Comparison of ENCODE assay signal across 15 cellular contexts in the genomic region with DNA sequence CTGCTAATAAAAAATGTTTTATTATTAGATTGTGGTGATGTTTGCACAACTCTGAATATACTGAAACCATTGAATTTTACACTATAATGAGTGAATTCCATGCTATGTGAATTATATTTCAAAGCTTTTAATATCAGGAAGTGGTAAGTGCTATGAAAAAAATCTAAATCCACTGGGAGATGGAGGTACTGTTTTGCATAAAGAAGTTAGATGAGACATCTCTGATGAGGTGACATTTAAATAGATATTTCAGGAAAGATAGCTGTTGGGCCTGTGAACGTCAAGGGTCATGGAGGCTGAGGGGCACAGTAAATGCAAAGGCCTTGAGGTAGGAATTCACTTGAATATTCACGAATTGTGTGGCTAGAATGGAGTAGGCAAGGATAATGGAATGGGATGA. TPM values are rescaled to one million over a fixed set of nuclear protein-coding genes. Genes with fewer than 3 reads are reported as not detected.
DNase-seq lines count a peak whose midpoint lies in the region; ATAC-seq and TF ChIP-seq lines count a peak whose summit lies in the region.
"Had no signal": no experiment of that assay in that cellular context is flagged by ENCODE, and none has a peak within 500 bp of the region (broad histone marks: within the 10 kb centered on the region; RNA-seq: fewer than 3 reads in every experiment).

No MANE protein-coding gene starts in this region.

- no peak overlapping the region for H3K27ac ChIP-seq in breast epithelium
- peak overlapping the region; percentile 22; the same call in 1 of the 2 replicates for H3K27ac ChIP-seq in SK-N-MC
- H3K27ac ChIP-seq: GM23248, HL-60 had no signal

- H3K4me3 Mint-ChIP-seq in MCF 10A (ENCODE audit: unreplicated experiment) (no peak overlapping the region), nephron progenitor cell (no peak overlapping the region)
- H3K4me3 Mint-ChIP-seq in activated CD4-positive, alpha-beta memory T cell treated with anti-CD3 and anti-CD28 coated beads for 36 hours: no peak overlapping the region
- H3K4me3 Mint-ChIP-seq: CD14-positive monocyte; CD8-positive, alpha-beta memory T cell had no signal

- no peak overlapping the region for H3K9ac ChIP-seq in SK-N-MC (ENCODE audit: insufficient read length)
- H3K9ac ChIP-seq: GM23248 had no signal

- no peaks in the 10 kb centered on the region for H3K27me3 ChIP-seq in breast epithelium

- H3K27ac Mint-ChIP-seq in MCF 10A (ENCODE audit: low read depth, unreplicated experiment) (peak overlapping the region; percentile 36), nephron progenitor cell (peak overlapping the region; percentile 24)
- no peak overlapping the region for H3K27ac Mint-ChIP-seq in activated CD4-positive, alpha-beta memory T cell treated with anti-CD3 and anti-CD28 coated beads for 36 hours
- H3K27ac Mint-ChIP-seq: CD14-positive monocyte; CD8-positive, alpha-beta memory T cell had no signal

- H3K9me3 ChIP-seq in breast epithelium (no peaks in the 10 kb centered on the region), SK-N-MC (ENCODE audit: low read depth, low read length) (no peaks in the 10 kb centered on the region)

- TF ChIP-seq CTCF in MCF 10A (IDR thresholded peaks at IDR 0.05; ENCODE audit: unreplicated experiment) (no peak), breast epithelium (IDR thresholded peaks at IDR 0.05) (no peak), nephron progenitor cell (IDR thresholded peaks at IDR 0.05) (no peak)

- CTCF ChIA-PET in MCF 10A (lab: Yijun Ruan, JAX): interaction anchor here (1.0 kb wide), 1 partner anchor 11 kb away, joined by 3 read pairs; no protein-coding TSS in a partner anchor
- CTCF ChIA-PET in activated CD4-positive, alpha-beta memory T cell treated with anti-CD3 and anti-CD28 coated beads for 36 hours (lab: Charles Lee): no interaction called here

- H3K9me3 Mint-ChIP-seq in MCF 10A (ENCODE audit: unreplicated experiment) (no peaks in the 10 kb centered on the region), nephron progenitor cell (no peaks in the 10 kb centered on the region)
- no peaks in the 10 kb centered on the region for H3K9me3 Mint-ChIP-seq in activated CD4-positive, alpha-beta memory T cell treated with anti-CD3 and anti-CD28 coated beads for 36 hours
- H3K9me3 Mint-ChIP-seq: CD8-positive, alpha-beta memory T cell had no signal

- no peak for ATAC-seq in GM18519 (IDR thresholded peaks at IDR 0.05; ENCODE audit: low FRiP score, unreplicated experiment)
- ATAC-seq: GM12878 had no signal

- H3K36me3 Mint-ChIP-seq in MCF 10A (ENCODE audit: insufficient read depth, unreplicated experiment) (peaks cover 2% of the 10 kb centered on the region), nephron progenitor cell (ENCODE audit: low read depth) (peaks cover 27% of the 10 kb centered on the region)
- peaks cover 13% of the 10 kb centered on the region for H3K36me3 Mint-ChIP-seq in activated CD4-positive, alpha-beta memory T cell treated with anti-CD3 and anti-CD28 coated beads for 36 hours

- H3K36me3 ChIP-seq in breast epithelium (no peaks in the 10 kb centered on the region), SK-N-MC (ENCODE audit: insufficient read depth, low read length) (no peaks in the 10 kb centered on the region)

- DNase-seq in MCF 10A (ENCODE audit: unreplicated experiment): no peak
- DNase-seq in breast epithelium (ENCODE audit: low spot score in 2 of 2): no peak
- DNase-seq in SK-N-MC (ENCODE audit: low read depth, low spot score): peak; percentile 66
- no peak for DNase-seq in nephron progenitor cell
- no peak for DNase-seq in stimulated activated CD4-positive, alpha-beta T cell treated with anti-CD3 and anti-CD28 coated beads, Interleukin-12 subunit alpha, Interleukin-12 subunit beta, amount 100 ng/mL, for 4 hours
- no peak for DNase-seq in HuH-7 (ENCODE audit: low spot score)
- no peak for DNase-seq in activated CD4-positive, alpha-beta memory T cell treated with anti-CD3 and anti-CD28 coated beads for 36 hours
- DNase-seq: ACHN; CD8-positive, alpha-beta memory T cell; GM23248; H7 had no signal

- TF ChIP-seq POLR2A in breast epithelium (IDR thresholded peaks at IDR 0.05): no peak

- POLR2A ChIA-PET in MCF 10A (lab: Yijun Ruan, JAX): interaction anchor here (1.3 kb wide), 1 partner anchor 16 kb away, joined by 4 read pairs; no protein-coding TSS in a partner anchor
- POLR2A ChIA-PET in activated CD4-positive, alpha-beta memory T cell treated with anti-CD3 and anti-CD28 coated beads for 36 hours (lab: Charles Lee): no interaction called here

- no TSS peak for BruUV-seq in MCF 10A (replicated peaks; lab: Mats Ljungman, UMichigan)

- intact Hi-C loops in MCF 10A (cut with micrococcal nuclease): no loop called here
- intact Hi-C loops in breast epithelium (cut with DNase I; ENCODE audit: low total_unique reads): no loop called here
- intact Hi-C loops in activated CD4-positive, alpha-beta memory T cell treated with anti-CD3 and anti-CD28 coated beads for 36 hours (cut with micrococcal nuclease): no loop called here

- H3K27me3 Mint-ChIP-seq in MCF 10A (ENCODE audit: insufficient read depth, unreplicated experiment) (no peaks in the 10 kb centered on the region), nephron progenitor cell (ENCODE audit: low read depth, poor library complexity) (no peaks in the 10 kb centered on the region)
- no peaks in the 10 kb centered on the region for H3K27me3 Mint-ChIP-seq in activated CD4-positive, alpha-beta memory T cell treated with anti-CD3 and anti-CD28 coated beads for 36 hours
- H3K27me3 Mint-ChIP-seq: CD8-positive, alpha-beta memory T cell had no signal

- H3K4me1 Mint-ChIP-seq in MCF 10A (ENCODE audit: insufficient read depth, unreplicated experiment) (peaks cover 38% of the 10 kb centered on the region), nephron progenitor cell (peaks cover 29% of the 10 kb centered on the region)
- H3K4me1 Mint-ChIP-seq in activated CD4-positive, alpha-beta memory T cell treated with anti-CD3 and anti-CD28 coated beads for 36 hours (ENCODE audit: low read depth): peaks cover 29% of the 10 kb centered on the region

- H3K4me1 ChIP-seq in breast epithelium: peaks cover 0 to 8% of the 10 kb centered on the region in 2 donors

- no peak overlapping the region for H3K4me3 ChIP-seq in breast epithelium
- H3K4me3 ChIP-seq in SK-N-MC: peak overlapping the region; percentile 5; the same call in 1 of the 2 replicates
- H3K4me3 ChIP-seq: GM12878, GM23248 had no signal

RNA-seq across cellular contexts. Expression of a gene that starts 12.3 kb away (rescaled TPM):
- 66.4 and 88.0 TPM in 2 replicates for total RNA-seq in MCF 10A (2022)
- 10 to 100 TPM; 47.2 to 68.8 (median 57.4) TPM for total RNA-seq in breast epithelium
- total RNA-seq in activated CD4-positive, alpha-beta memory T cell treated with anti-CD3 and anti-CD28 coated beads for 36 hours: 10 to 100 TPM; 23.5 to 25.1 TPM
